In genomic region chr9:96817973-96818372, GRCh38 we compare ENCODE assay signal across 21 cellular contexts. TPM values are rescaled to one million over a fixed set of nuclear protein-coding genes. Genes with fewer than 3 reads are reported as not detected.
DNase-seq lines count a peak whose midpoint lies in the region; ATAC-seq and TF ChIP-seq lines count a peak whose summit lies in the region.
"Had no signal": no experiment of that assay in that cellular context is flagged by ENCODE, and none has a peak within 500 bp of the region (broad histone marks: within the 10 kb centered on the region; RNA-seq: fewer than 3 reads in every experiment).

No MANE protein-coding gene starts in this region.

- peaks cover 49% of the 10 kb centered on the region for H3K9me3 ChIP-seq in IMR-90 (ENCODE audit: control insufficient read depth, insufficient read depth, low read length)
- H3K9me3 ChIP-seq in endodermal cell (ENCODE audit: control insufficient read depth, low read length) = peaks cover 100% of the 10 kb centered on the region
- peaks cover 61 to 93% (median 89%) of the 10 kb centered on the region in 5 donors for H3K9me3 ChIP-seq in subcutaneous abdominal adipose tissue (ENCODE audit: control insufficient read depth in 5 of 5, low read length in 5 of 5)
- H3K9me3 ChIP-seq in mucosa of descending colon = peaks cover 100% of the 10 kb centered on the region

- TF ChIP-seq RAD21 in IMR-90 (IDR thresholded peaks at IDR 0.05; ENCODE audit: low read length) = no peak

- POLR2A ChIA-PET in IMR-90 (lab: Charles Lee; ENCODE audit: unreplicated experiment) = no interaction called here

- WGBS in IMR-90 (ENCODE audit: extremely low coverage in 2 of 2, insufficient read length in 1 of 2), 2 experiments = 80% methylated on average over 2 of the region's 2 CpGs; no CpG with 5 or more reads in 1 of the 2 experiments
- 93 to 99% methylated on average over 2 of the region's 2 CpGs for WGBS in endodermal cell (ENCODE audit: insufficient coverage in 1 of 2, insufficient read length in 1 of 2), 2 experiments

- peaks cover 5% of the 10 kb centered on the region for H3K36me3 ChIP-seq in IMR-90 (ENCODE audit: control insufficient read depth, insufficient read depth, low read length)
- peaks cover 62% of the 10 kb centered on the region for H3K36me3 ChIP-seq in endodermal cell (ENCODE audit: control insufficient read depth, insufficient read depth, low read length)
- H3K36me3 ChIP-seq in subcutaneous abdominal adipose tissue (ENCODE audit: control insufficient read depth in 5 of 5, insufficient read depth in 5 of 5, low read length in 5 of 5) = peaks cover 16 to 60% (median 43%) of the 10 kb centered on the region in 5 donors
- H3K36me3 ChIP-seq in mucosa of descending colon (ENCODE audit: low read depth) = peaks cover 9% of the 10 kb centered on the region

- peak; percentile 6 for DNase-seq in Caki2 (ENCODE audit: low read depth)
- no peak for DNase-seq in IMR-90
- no peak for DNase-seq in endodermal cell
- DNase-seq in mucosa of descending colon = no peak
- DNase-seq: AML-193, GF-D8, H7, HFFc6, NCI-H1092 treated with DMSO at 0.1 percent for 48 hours, NCI-H1436 treated with DMSO at 0.1 percent for 48 hours, NCI-H1930, NCI-H510A, SIG-M5, SK-N-SH had no signal

- dilution Hi-C loops in IMR-90 (cut with HindIII; ENCODE audit: low sequenced_read_pairs, unreplicated experiment) = no loop called here

- H3K9me3 Mint-ChIP-seq in endodermal cell = peaks cover 92% of the 10 kb centered on the region

- H4K91ac ChIP-seq in IMR-90 (ENCODE audit: insufficient read depth, low read depth, low read length) = no peak overlapping the region

- H4K5ac ChIP-seq in IMR-90 (ENCODE audit: low read depth, low read length) = no peak overlapping the region

- H2BK20ac ChIP-seq in IMR-90 (ENCODE audit: low read depth, low read length) = no peak overlapping the region

- H2AK9ac ChIP-seq in IMR-90 (replicated peaks; ENCODE audit: low read depth, low read length, poor library complexity) = no peak overlapping the region

- no peak overlapping the region for H2BK5ac ChIP-seq in IMR-90 (ENCODE audit: low read depth, low read length, poor library complexity, severe bottlenecking)

- H3K4me1 Mint-ChIP-seq in endodermal cell = no peaks in the 10 kb centered on the region

- no peaks in the 10 kb centered on the region for H3K27me3 Mint-ChIP-seq in endodermal cell (ENCODE audit: insufficient read depth)

- no peaks in the 10 kb centered on the region for H3K27me3 ChIP-seq in IMR-90 (ENCODE audit: control insufficient read depth, insufficient read depth, low read length)
- no peaks in the 10 kb centered on the region for H3K27me3 ChIP-seq in endodermal cell (ENCODE audit: control insufficient read depth, insufficient read depth, low read length, poor library complexity, severe bottlenecking)
- H3K27me3 ChIP-seq in subcutaneous abdominal adipose tissue (ENCODE audit: control insufficient read depth in 5 of 5, insufficient read depth in 4 of 5, low read length in 5 of 5) = peaks cover 0 to 6% (median 0%) of the 10 kb centered on the region in 5 donors

- TF ChIP-seq CTCF in IMR-90 (conservative IDR thresholded peaks at IDR 0.05; ENCODE audit: low read depth, low read length) (no peak), endodermal cell (conservative IDR thresholded peaks at IDR 0.05) (no peak), mucosa of descending colon (IDR thresholded peaks at IDR 0.05) (no peak)

- no peak overlapping the region for H4K8ac ChIP-seq in IMR-90 (ENCODE audit: low read depth in 2 of 2, low read length in 2 of 2)

- H3K4me3 ChIP-seq in IMR-90 (ENCODE audit: insufficient read depth, low read depth, low read length) = no peak overlapping the region
- H3K4me3 ChIP-seq in endodermal cell (ENCODE audit: low read length) = peak overlapping the region; percentile 64
- H3K4me3 ChIP-seq in subcutaneous abdominal adipose tissue (ENCODE audit: low read depth in 1 of 5, low read length in 5 of 5) = peak overlapping the region; percentile 20 to 66 (median 47)
- no peak overlapping the region for H3K4me3 ChIP-seq in mucosa of descending colon

- H2BK120ac ChIP-seq in IMR-90 (ENCODE audit: low read depth, low read length) = no peak overlapping the region

- H3K27ac Mint-ChIP-seq in endodermal cell = no peak overlapping the region
- H3K27ac Mint-ChIP-seq: HFFc6 had no signal

- ATAC-seq in IMR-90 (ENCODE audit: low read depth) (no peak), HG03159 (IDR thresholded peaks at IDR 0.05; ENCODE audit: unreplicated experiment) (no peak), GM19395 (IDR thresholded peaks at IDR 0.05; ENCODE audit: unreplicated experiment) (no peak), mucosa of descending colon (no peak)
- ATAC-seq: HepG2 had no signal

- H3K27ac ChIP-seq in IMR-90 (ENCODE audit: insufficient read depth, low read length) = no peak overlapping the region
- H3K27ac ChIP-seq in endodermal cell (ENCODE audit: low read depth, low read length) = no peak overlapping the region
- H3K27ac ChIP-seq in subcutaneous abdominal adipose tissue (ENCODE audit: low read depth, low read length) = no peak overlapping the region
- H3K27ac ChIP-seq: C4-2B, HL-60, KMS-11 had no signal

- in situ Hi-C loops in Caki2 (cut with HindIII; ENCODE audit: low pct_unique_long_range_greater_than_20kb, low sequenced_read_pairs) = no loop called here
- in situ Hi-C loops in IMR-90 (cut with MboI; ENCODE audit: low sequenced_read_pairs) = no loop called here

- BruUV-seq in IMR-90 (replicated peaks; lab: Mats Ljungman, UMichigan) = TSS peak; percentile 14

- no peak overlapping the region for H3K14ac ChIP-seq in IMR-90 (replicated peaks; ENCODE audit: low read depth, low read length)

- H3K23ac ChIP-seq in IMR-90 (ENCODE audit: low read depth, low read length) = no peak overlapping the region

- H3K4me1 ChIP-seq in IMR-90 (ENCODE audit: control insufficient read depth, insufficient read depth, low read length) (no peaks in the 10 kb centered on the region), endodermal cell (ENCODE audit: control insufficient read depth, insufficient read depth, low read length) (no peaks in the 10 kb centered on the region), subcutaneous abdominal adipose tissue (ENCODE audit: control insufficient read depth in 5 of 5, insufficient read depth in 5 of 5, low read length in 5 of 5) (peaks cover 0 to 6% (median 0%) of the 10 kb centered on the region in 5 donors), mucosa of descending colon (ENCODE audit: low read depth) (no peaks in the 10 kb centered on the region)

- H4K20me1 ChIP-seq in IMR-90 (ENCODE audit: insufficient read depth, low read length) = no peaks in the 10 kb centered on the region

- H3K4me3 Mint-ChIP-seq in endodermal cell = no peak overlapping the region
- H3K4me3 Mint-ChIP-seq: HFFc6 had no signal

- no peak for TF ChIP-seq POLR2A in IMR-90 (IDR thresholded peaks at IDR 0.05; ENCODE audit: low read depth, low read length)

- H2AFZ ChIP-seq in IMR-90 (replicated peaks; ENCODE audit: low read length, poor library complexity) = no peak overlapping the region

- no peak overlapping the region for H3K4ac ChIP-seq in IMR-90 (ENCODE audit: low read depth, low read length)

- H3K9me1 ChIP-seq in IMR-90 (ENCODE audit: insufficient read depth, low read length) = no peaks in the 10 kb centered on the region

- H3K79me1 ChIP-seq in IMR-90 (ENCODE audit: low read depth in 1 of 2, low read length in 2 of 2) = no peaks in the 10 kb centered on the region

- CTCF ChIA-PET in IMR-90 (lab: Yijun Ruan, JAX) = no interaction called here

- H3K36me3 Mint-ChIP-seq in endodermal cell (ENCODE audit: low read depth) = peaks cover 79% of the 10 kb centered on the region

- no peak overlapping the region for H3K56ac ChIP-seq in IMR-90 (ENCODE audit: extremely low read depth, insufficient read depth, low read length)

- H2BK15ac ChIP-seq in IMR-90 (ENCODE audit: low read depth, low read length) = no peak overlapping the region

- no peak overlapping the region for H2AK5ac ChIP-seq in IMR-90 (ENCODE audit: low read depth, low read length)

- intact Hi-C loops in IMR-90 (cut with micrococcal nuclease) (no loop called here), mucosa of descending colon (cut with DNase I, micrococcal nuclease) (loop anchor here in 1 of 2 donors (10.0 kb wide), 1 partner anchor 63 kb away; no protein-coding TSS in a partner anchor)

- H3K9ac ChIP-seq in IMR-90 (ENCODE audit: low read depth, low read length) (no peak overlapping the region), endodermal cell (ENCODE audit: extremely low read depth, low read length, poor library complexity, severe bottlenecking) (no peak overlapping the region), subcutaneous abdominal adipose tissue (ENCODE audit: low read length in 5 of 5) (no peak overlapping the region)
- H3K9ac ChIP-seq: KMS-11, SK-N-SH had no signal

- no peak overlapping the region for H3K4me2 ChIP-seq in IMR-90 (ENCODE audit: low read depth, low read length)
- H3K4me2 ChIP-seq: KMS-11, SK-N-SH had no signal

- no peak overlapping the region for H3K18ac ChIP-seq in IMR-90 (ENCODE audit: low read depth, low read length)

TF ChIP-seq in IMR-90, 13 proteins besides CTCF, POLR2A, EP300 and RAD21 (continues in another document):
- TF ChIP-seq BHLHE40 (IDR thresholded peaks at IDR 0.05; ENCODE audit: low read depth, low read length) (no peak), FOS (IDR thresholded peaks at IDR 0.05; ENCODE audit: low read depth, low read length) (no peak)

RNA-seq across cellular contexts. Expression of gene ZNF782, which starts 36.3 kb away (rescaled TPM):
- 1.6 and 5.9 TPM in 2 replicates for total RNA-seq in Caki2 (2014; rRNA removed; shearing (Covaris generic); ENCODE audit: low replicate concordance)
- total RNA-seq in IMR-90 (2012; rRNA removed) (3.1 and 4.3 TPM in 2 replicates), endodermal cell (1 to 10 TPM; 7.3 to 9.1 TPM), mucosa of descending colon (1 to 10 TPM; 5.5 to 9.6 (median 8.2) TPM)
- polyA plus RNA-seq in IMR-90 (2012; rRNA removed) = 0.86 and 0.93 TPM in 2 replicates
- 0.34 and 0.37 TPM in 2 replicates for polyA plus RNA-seq in IMR-90 (2012; cell fraction: cytosol; rRNA removed)
- 0.50 and 3.0 TPM in 2 replicates for polyA plus RNA-seq in IMR-90 (2012; cell fraction: nucleus; rRNA removed; ENCODE audit: low replicate concordance)
- 3.7 TPM for polyA plus RNA-seq in endodermal cell (2013, experiment 1 of 2)
- polyA plus RNA-seq in endodermal cell (2013, experiment 2 of 2) = 4.8 TPM

RNA-seq across cellular contexts. Expression of gene ZNF510, which starts 40.1 kb away (rescaled TPM):
- total RNA-seq in Caki2 (2014; rRNA removed; shearing (Covaris generic); ENCODE audit: low replicate concordance) = 3.0 and 5.8 TPM in 2 replicates
- total RNA-seq in IMR-90 (2012; rRNA removed) (19.2 and 25.5 TPM in 2 replicates), endodermal cell (10 to 100 TPM; 15.8 to 18.2 TPM), mucosa of descending colon (10 to 100 TPM in 1 of 3 donors, 1 to 10 TPM in 2; 7.5 to 13.5 (median 7.8) TPM)
- polyA plus RNA-seq in IMR-90 (2012; rRNA removed) = 2.6 and 3.0 TPM in 2 replicates
- 1.1 and 1.6 TPM in 2 replicates for polyA plus RNA-seq in IMR-90 (2012; cell fraction: cytosol; rRNA removed)
- 1.9 and 5.3 TPM in 2 replicates for polyA plus RNA-seq in IMR-90 (2012; cell fraction: nucleus; rRNA removed; ENCODE audit: low replicate concordance)
- polyA plus RNA-seq in endodermal cell (2013, experiment 1 of 2) = 15.2 TPM
- polyA plus RNA-seq in endodermal cell (2013, experiment 2 of 2) = 15.6 TPM

Comparison
In these comparisons a context has a peak if more than half of its experiments do, and no peak if none do; other contexts are left out.
1. H3K4me3 ChIP-seq: peak in endodermal cell (single experiment) and subcutaneous abdominal adipose tissue (5 of 5); none in IMR-90 (single experiment) and mucosa of descending colon (single experiment).